Comparison of ENCODE assay signal across 9 cellular contexts in genomic region chr6:118565317-118565960, GRCh38. TPM values are rescaled to one million over a fixed set of nuclear protein-coding genes. Genes with fewer than 3 reads are reported as not detected.
DNase-seq lines count a peak whose midpoint lies in the region; ATAC-seq, FAIRE-seq and TF ChIP-seq lines count a peak whose summit lies in the region.
"Had no signal": no experiment of that assay in that cellular context is flagged by ENCODE, and none has a peak within 500 bp of the region (broad histone marks: within the 10 kb centered on the region; RNA-seq: fewer than 3 reads in every experiment).

No MANE protein-coding gene starts in this region.

- WGBS in HepG2 (ENCODE audit: low lambda C conversion rate) = 68% methylated on average over 5 of the region's 5 CpGs

- peak; percentile 97 for ATAC-seq in CD8-positive, alpha-beta T cell
- peak; percentile 99 for ATAC-seq in HG02798 (IDR thresholded peaks at IDR 0.05; ENCODE audit: poor library complexity, unreplicated experiment)
- peak; percentile 68 to 87 for ATAC-seq in activated naive CD4-positive, alpha-beta T cell treated with anti-CD3 and anti-CD28 coated beads, Interleukin-2, amount 50 U/mL, for 72 hours
- peak; percentile 87 for ATAC-seq in HepG2

- no peak for TF ChIP-seq POLR2A in HepG2 (IDR thresholded peaks at IDR 0.05; ENCODE audit: insufficient read depth in 1 of 2, low read depth in 2 of 2, low read length in 2 of 2)

- TF ChIP-seq EP300 in HepG2 (IDR thresholded peaks at IDR 0.05; ENCODE audit: low read depth in 2 of 2, low read length in 2 of 2) = no peak
- no peak for TF ChIP-seq EP300 in HepG2 (CRISPR knock-in tag; IDR thresholded peaks at IDR 0.05; ENCODE audit: borderline replicate concordance)

- no peaks in the 10 kb centered on the region for H3K27me3 Mint-ChIP-seq in CD8-positive, alpha-beta T cell (ENCODE audit: low read depth)

- peak in 1 of 7 experiments; percentile 13 for DNase-seq in CD8-positive, alpha-beta T cell
- DNase-seq in GM18507 (ENCODE audit: extremely low spot score, insufficient read length, low read depth) (peak; percentile 42), NCI-H1436 (lab: John Stamatoyannopoulos, UW) (peak; percentile 65), HepG2 (ENCODE audit: low spot score) (peak; percentile 36), globus pallidus (ENCODE audit: low spot score) (no peak), COLO829 (ENCODE audit: low spot score) (no peak)
- no peak for DNase-seq in activated naive CD4-positive, alpha-beta T cell treated with anti-CD3 and anti-CD28 coated beads, Interleukin-2, amount 50 U/mL, for 72 hours (ENCODE audit: low spot score in 2 of 2)

- intact Hi-C loops in CD8-positive, alpha-beta T cell (cut with DNase I, micrococcal nuclease) = loop anchor here (1.0 to 10.0 kb wide), 11 partner anchors 54 to 545 kb away; partner anchors contain the start of genes ASF1A (in 2 of the 2) and MCM9 (in 2 of the 2)
- intact Hi-C loops in HepG2 (cut with micrococcal nuclease; ENCODE audit: unreplicated experiment) = loop anchor here (1.0 to 10.0 kb wide), 6 partner anchors 15 to 545 kb away; no protein-coding TSS in a partner anchor

- H4K20me1 ChIP-seq in HepG2 (ENCODE audit: insufficient read depth, low read length) = no peaks in the 10 kb centered on the region

- CTCF ChIA-PET in CD8-positive, alpha-beta T cell (lab: Charles Lee) = interaction anchor here (0.5 to 2.5 kb wide), 83 partner anchors 10 to 544 kb away, joined by 3 to 31 read pairs (median 4); partner anchors contain the start of genes CEP85L and PLN
- CTCF ChIA-PET in HepG2 (lab: Yijun Ruan, JAX; ENCODE audit: low intra/inter-chr PET ratio, low total read pairs) = no interaction called here

- H3K36me3 Mint-ChIP-seq in CD8-positive, alpha-beta T cell = peaks cover 27% of the 10 kb centered on the region
- H3K36me3 Mint-ChIP-seq in activated naive CD4-positive, alpha-beta T cell treated with anti-CD3 and anti-CD28 coated beads, Interleukin-2, amount 50 U/mL, for 72 hours = peaks cover 4 to 11% of the 10 kb centered on the region in 2 donors

- no peak overlapping the region for H3K27ac ChIP-seq in CD8-positive, alpha-beta T cell (ENCODE audit: low read depth, low read length)
- H3K27ac ChIP-seq in HepG2 (ENCODE audit: extremely low read length, insufficient read depth, low read length) = no peak overlapping the region
- H3K27ac ChIP-seq: skin epidermis had no signal

- H2AFZ ChIP-seq in HepG2 (ENCODE audit: low read length) = no peak overlapping the region

- BruUV-seq in HepG2 (replicated peaks; lab: Mats Ljungman, UMichigan) = no TSS peak

- FAIRE-seq in GM18507 (lab: Jason Lieb, UNC) (peak; percentile 97), HepG2 (lab: Jason Lieb, UNC) (peak; percentile 23)

- H3K27me3 ChIP-seq in CD8-positive, alpha-beta T cell (ENCODE audit: insufficient read depth, low read length) = no peaks in the 10 kb centered on the region
- H3K27me3 ChIP-seq in HepG2 (ENCODE audit: control insufficient read depth in 1 of 2, insufficient read depth in 2 of 2, low read length in 2 of 2) = no peaks in the 10 kb centered on the region

- POLR2A ChIA-PET in CD8-positive, alpha-beta T cell (lab: Charles Lee) = interaction anchor here (0.7 to 2.3 kb wide), 8 partner anchors 28 to 369 kb away, joined by 3 to 11 read pairs (median 4); no protein-coding TSS in a partner anchor
- POLR2A ChIA-PET in HepG2 (lab: Yijun Ruan, JAX) = no interaction called here

- H3K4me1 ChIP-seq in CD8-positive, alpha-beta T cell (ENCODE audit: insufficient read depth, low read length) = peaks cover 3% of the 10 kb centered on the region
- no peaks in the 10 kb centered on the region for H3K4me1 ChIP-seq in HepG2 (ENCODE audit: insufficient read depth, low read length)

- no peak overlapping the region for H3K9ac ChIP-seq in HepG2 (ENCODE audit: insufficient read depth, low read depth, low read length)

- no peaks in the 10 kb centered on the region for H3K36me3 ChIP-seq in CD8-positive, alpha-beta T cell (ENCODE audit: insufficient read depth, low read length)
- no peaks in the 10 kb centered on the region for H3K36me3 ChIP-seq in HepG2 (replicated peaks in 1 of 2; ENCODE audit: control insufficient read depth in 1 of 2, insufficient read depth in 2 of 2, low read length in 2 of 2)

- peak; percentile 72 for TF ChIP-seq CTCF in CD8-positive, alpha-beta T cell (IDR thresholded peaks at IDR 0.05)
- TF ChIP-seq CTCF in HepG2 (CRISPR knock-in tag; IDR thresholded peaks at IDR 0.05) = peak; percentile 70

- H3K4me3 ChIP-seq in CD8-positive, alpha-beta T cell (ENCODE audit: low read depth, low read length) = no peak overlapping the region
- no peak overlapping the region for H3K4me3 ChIP-seq in HepG2 (replicated peaks in 1 of 3; ENCODE audit: insufficient read depth in 1 of 3, low read depth in 2 of 3, low read length in 3 of 3)
- H3K4me3 ChIP-seq: skin epidermis had no signal

- in situ Hi-C loops in HepG2 (cut with HindIII; ENCODE audit: extremely low pct_ligation_motif_present, low pct_unique_long_range_greater_than_20kb) = no loop called here

- H3K79me2 ChIP-seq in HepG2 (ENCODE audit: insufficient read depth, low read length) = no peaks in the 10 kb centered on the region

- no peak overlapping the region for H3K4me3 Mint-ChIP-seq in CD8-positive, alpha-beta T cell

- peak overlapping the region; percentile 85 for H3K27ac Mint-ChIP-seq in CD8-positive, alpha-beta T cell
- peak overlapping the region in 1 of 2 donors; percentile 19 for H3K27ac Mint-ChIP-seq in activated naive CD4-positive, alpha-beta T cell treated with anti-CD3 and anti-CD28 coated beads, Interleukin-2, amount 50 U/mL, for 72 hours

- H3K9me3 Mint-ChIP-seq in CD8-positive, alpha-beta T cell = no peaks in the 10 kb centered on the region
- H3K9me3 Mint-ChIP-seq in activated naive CD4-positive, alpha-beta T cell treated with anti-CD3 and anti-CD28 coated beads, Interleukin-2, amount 50 U/mL, for 72 hours = no peaks in the 10 kb centered on the region

- peak; percentile 25; the same call in 1 of the 2 replicates for TF ChIP-seq RAD21 in HepG2 (CRISPR knock-in tag; IDR thresholded peaks at IDR 0.05)

- H3K4me1 Mint-ChIP-seq in CD8-positive, alpha-beta T cell (ENCODE audit: low read depth) = peaks cover 48% of the 10 kb centered on the region

- no peaks in the 10 kb centered on the region for H3K9me3 ChIP-seq in CD8-positive, alpha-beta T cell (ENCODE audit: low read length)
- no peaks in the 10 kb centered on the region for H3K9me3 ChIP-seq in HepG2 (ENCODE audit: low read length)

- no peak overlapping the region for H3K4me2 ChIP-seq in HepG2 (ENCODE audit: low read depth, low read length)

TF ChIP-seq in HepG2, 621 proteins besides CTCF, POLR2A, EP300 and RAD21 (continues in another document):
- TF ChIP-seq, protein P1, sequence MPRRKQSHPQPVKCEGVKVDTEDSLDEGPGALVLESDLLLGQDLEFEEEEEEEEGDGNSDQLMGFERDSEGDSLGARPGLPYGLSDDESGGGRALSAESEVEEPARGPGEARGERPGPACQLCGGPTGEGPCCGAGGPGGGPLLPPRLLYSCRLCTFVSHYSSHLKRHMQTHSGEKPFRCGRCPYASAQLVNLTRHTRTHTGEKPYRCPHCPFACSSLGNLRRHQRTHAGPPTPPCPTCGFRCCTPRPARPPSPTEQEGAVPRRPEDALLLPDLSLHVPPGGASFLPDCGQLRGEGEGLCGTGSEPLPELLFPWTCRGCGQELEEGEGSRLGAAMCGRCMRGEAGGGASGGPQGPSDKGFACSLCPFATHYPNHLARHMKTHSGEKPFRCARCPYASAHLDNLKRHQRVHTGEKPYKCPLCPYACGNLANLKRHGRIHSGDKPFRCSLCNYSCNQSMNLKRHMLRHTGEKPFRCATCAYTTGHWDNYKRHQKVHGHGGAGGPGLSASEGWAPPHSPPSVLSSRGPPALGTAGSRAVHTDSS (CRISPR knock-in tag; conservative IDR thresholded peaks at IDR 0.05) = no peak
- no peak for TF ChIP-seq ATF4 (CRISPR knock-in tag; IDR thresholded peaks at IDR 0.05)
- peak; percentile 78 for TF ChIP-seq STAG1 (CRISPR knock-in tag; IDR thresholded peaks at IDR 0.05)
- no peak for TF ChIP-seq TEAD2 (CRISPR knock-in tag; IDR thresholded peaks at IDR 0.05)
- TF ChIP-seq ZNF256 (CRISPR knock-in tag; conservative IDR thresholded peaks at IDR 0.05) = no peak
- peak; percentile 60 for TF ChIP-seq TEAD3 (CRISPR knock-in tag; optimal IDR thresholded peaks at IDR 0.05; ENCODE audit: borderline replicate concordance)
- peak; percentile 52; the same call in 1 of the 2 replicates for TF ChIP-seq SMC3 (IDR thresholded peaks at IDR 0.05; ENCODE audit: low read length)

RNA-seq across cellular contexts. Expression of gene PLN, which starts 17.3 kb away (rescaled TPM):
- not detected for total RNA-seq in CD8-positive, alpha-beta T cell
- not detected for total RNA-seq in activated naive CD4-positive, alpha-beta T cell treated with anti-CD3 and anti-CD28 coated beads, Interleukin-2, amount 50 U/mL, for 72 hours
- total RNA-seq in HepG2 (2016; rRNA removed; fragmentation: Illumina TruSeq; extraction: Trizol) = not detected in 2 replicates
- total RNA-seq in HepG2 (2016; cell fraction: cytosol; rRNA removed; fragmentation: Illumina TruSeq; extraction: Trizol; ENCODE audit: low read depth) = not detected in 2 replicates
- total RNA-seq in HepG2 (2016; cell fraction: insoluble cytoplasmic fraction; rRNA removed; fragmentation: Illumina TruSeq; extraction: Trizol) = not detected in 2 replicates
- total RNA-seq in HepG2 (2016; cell fraction: membrane; rRNA removed; fragmentation: Illumina TruSeq; extraction: Trizol) = not detected in 2 replicates
- not detected in 2 replicates for total RNA-seq in HepG2 (2016; cell fraction: nucleus; rRNA removed; fragmentation: Illumina TruSeq; extraction: Trizol)
- polyA plus RNA-seq in HepG2 (2011; rRNA removed) = not detected in 2 replicates
- polyA plus RNA-seq in HepG2 (2011; cell fraction: cytosol; rRNA removed) = not detected in 2 replicates
- polyA plus RNA-seq in HepG2 (2011; cell fraction: nucleus; rRNA removed) = not detected in 2 replicates
- not detected in 2 replicates for polyA plus RNA-seq in HepG2 (2012)
- polyA plus RNA-seq in HepG2 (2016; cell fraction: cytosol; fragmentation: Illumina TruSeq; extraction: Trizol; ENCODE audit: low read depth) = not detected in 2 replicates
- polyA plus RNA-seq in HepG2 (2016; cell fraction: insoluble cytoplasmic fraction; fragmentation: Illumina TruSeq; extraction: Trizol; ENCODE audit: low read depth) = not detected in 2 replicates
- not detected in 2 replicates for polyA plus RNA-seq in HepG2 (2016; cell fraction: membrane; fragmentation: Illumina TruSeq; extraction: Trizol; ENCODE audit: low read depth)
- not detected in 2 replicates for polyA plus RNA-seq in HepG2 (2016; cell fraction: nucleus; fragmentation: Illumina TruSeq; extraction: Trizol; ENCODE audit: insufficient read depth, low read depth)
- not detected in 2 replicates for polyA minus RNA-seq in HepG2 (2011; rRNA and poly(A)+ RNA removed; ENCODE audit: low replicate concordance)
- not detected in 2 replicates for polyA minus RNA-seq in HepG2 (2011; cell fraction: cytosol; rRNA and poly(A)+ RNA removed)
- not detected in 2 replicates for polyA minus RNA-seq in HepG2 (2011; cell fraction: nucleus; rRNA and poly(A)+ RNA removed)

Comparison
In these comparisons a context has a peak if more than half of its experiments do, and no peak if none do; other contexts are left out.
1. DNase-seq: peak in GM18507 (single experiment), NCI-H1436 (single experiment) and HepG2 (single experiment); none in activated naive CD4-positive, alpha-beta T cell treated with anti-CD3 and anti-CD28 coated beads, Interleukin-2, amount 50 U/mL, for 72 hours (0 of 2), globus pallidus (single experiment) and COLO829 (single experiment).
2. Peak in every context shown above with its lines, with median percentiles within 50 percentile points of each other: ATAC-seq.